6 cellular contexts compared by ENCODE assay signal in the genomic region with DNA sequence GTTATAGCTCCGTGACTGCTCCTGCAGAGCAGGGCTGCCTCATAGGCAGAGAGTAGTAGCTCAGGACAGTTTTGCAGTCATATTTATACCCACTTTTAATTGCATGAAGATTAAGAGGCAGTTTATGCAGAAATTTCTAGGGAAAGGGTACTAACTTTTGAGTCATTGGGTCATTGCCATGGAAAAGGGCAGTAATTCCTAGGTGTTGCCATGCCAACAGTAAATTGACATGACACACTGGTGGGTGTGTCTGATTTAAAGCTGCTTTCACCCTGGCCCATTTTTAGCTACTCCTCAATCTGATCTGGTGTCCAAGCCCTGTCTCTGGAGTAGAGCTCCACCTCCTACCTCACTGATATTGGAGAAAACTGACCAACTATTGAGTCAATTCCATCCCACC.
"Had no signal": no experiment of that assay in that cellular context is flagged by ENCODE, and none has a peak within 500 bp of the region (broad histone marks: within the 10 kb centered on the region; RNA-seq: fewer than 3 reads in every experiment).

No MANE protein-coding gene starts in this region.

- DNase-seq: GM23248, GOT3, H7, HCEC 1CT, KG1 had no signal

- H3K27ac ChIP-seq: GM23248, HL-60 had no signal

- H3K4me3 ChIP-seq: GM23248 had no signal
